Comparison of ENCODE assay signal across 1 cellular context in the genomic region with DNA sequence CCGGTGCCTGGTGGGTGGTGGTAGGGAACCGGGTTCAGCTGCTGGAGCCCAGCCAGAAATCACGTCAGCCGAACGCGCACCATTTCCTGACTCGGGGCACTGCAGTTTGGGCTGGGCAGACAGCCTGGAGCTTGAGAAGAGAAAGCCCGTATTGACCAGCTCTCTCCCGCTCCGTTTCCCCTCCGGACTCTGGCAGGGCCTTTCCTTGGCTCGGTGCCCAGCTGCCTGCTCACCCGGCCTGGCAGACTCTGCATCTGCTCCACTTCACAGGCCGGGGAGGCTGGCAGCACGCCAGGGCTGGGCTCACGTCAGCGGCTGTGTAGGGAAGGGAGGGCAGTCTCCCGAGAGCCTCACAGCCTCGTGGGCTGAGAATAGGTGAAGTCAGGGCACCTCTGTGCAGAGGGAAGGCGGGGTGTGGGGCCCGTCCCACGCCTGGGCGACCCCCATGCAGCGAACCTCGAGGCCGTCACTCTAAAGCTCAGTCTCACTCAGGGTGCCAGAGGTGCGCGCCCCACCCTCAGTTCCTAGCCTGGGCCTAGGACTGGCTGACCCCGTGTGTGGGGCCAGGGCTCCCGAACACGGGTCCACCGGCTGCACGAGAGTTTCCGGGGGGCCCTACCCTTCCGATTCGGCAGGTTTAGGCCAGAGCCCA.
A peak's percentile ranks its signal among the peaks of the same experiment; 100 is the strongest.
TF ChIP-seq lines count a peak whose summit lies in the region.

No MANE protein-coding gene starts in this region.

TF ChIP-seq in HEK293, 187 proteins besides CTCF, POLR2A, EP300 and RAD21 (continued from another document and continues in another):
- TF ChIP-seq, protein P1, sequence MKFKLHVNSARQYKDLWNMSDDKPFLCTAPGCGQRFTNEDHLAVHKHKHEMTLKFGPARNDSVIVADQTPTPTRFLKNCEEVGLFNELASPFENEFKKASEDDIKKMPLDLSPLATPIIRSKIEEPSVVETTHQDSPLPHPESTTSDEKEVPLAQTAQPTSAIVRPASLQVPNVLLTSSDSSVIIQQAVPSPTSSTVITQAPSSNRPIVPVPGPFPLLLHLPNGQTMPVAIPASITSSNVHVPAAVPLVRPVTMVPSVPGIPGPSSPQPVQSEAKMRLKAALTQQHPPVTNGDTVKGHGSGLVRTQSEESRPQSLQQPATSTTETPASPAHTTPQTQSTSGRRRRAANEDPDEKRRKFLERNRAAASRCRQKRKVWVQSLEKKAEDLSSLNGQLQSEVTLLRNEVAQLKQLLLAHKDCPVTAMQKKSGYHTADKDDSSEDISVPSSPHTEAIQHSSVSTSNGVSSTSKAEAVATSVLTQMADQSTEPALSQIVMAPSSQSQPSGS (tag by site-specific recombination; IDR thresholded peaks at IDR 0.05; ENCODE audit: low read depth), result no peak; the same call in 1 of the 2 replicates
- TF ChIP-seq ZNF274 (IDR thresholded peaks at IDR 0.05; ENCODE audit: low read length) (no peak), ZNF274 (tag by site-specific recombination; IDR thresholded peaks at IDR 0.05; ENCODE audit: borderline replicate concordance) (no peak), KLF16 (tag by site-specific recombination; IDR thresholded peaks at IDR 0.05) (no peak), ZBTB48 (tag by site-specific recombination; IDR thresholded peaks at IDR 0.05) (no peak), ZNF324 (tag by site-specific recombination; IDR thresholded peaks at IDR 0.05) (no peak; the same call in 1 of the 2 replicates), TCF7L2 (IDR thresholded peaks at IDR 0.05; ENCODE audit: borderline replicate concordance, low read depth, low read length) (no peak), ZNF701 (tag by site-specific recombination; IDR thresholded peaks at IDR 0.05) (no peak), GFI1B (tag by site-specific recombination; IDR thresholded peaks at IDR 0.05) (no peak), RBAK (tag by site-specific recombination; IDR thresholded peaks at IDR 0.05) (no peak), KLF9 (tag by site-specific recombination; IDR thresholded peaks at IDR 0.05; ENCODE audit: low read depth) (no peak), ZNF114 (tag by site-specific recombination; IDR thresholded peaks at IDR 0.05) (no peak), ZNF221 (tag by site-specific recombination; IDR thresholded peaks at IDR 0.05; ENCODE audit: borderline replicate concordance) (no peak), GLIS2 (tag by site-specific recombination; IDR thresholded peaks at IDR 0.05) (peak; percentile 30), ZNF292 (tag by site-specific recombination; IDR thresholded peaks at IDR 0.05; ENCODE audit: borderline replicate concordance, low read depth) (no peak), ZNF624 (tag by site-specific recombination; IDR thresholded peaks at IDR 0.05) (no peak), ZNF112 (tag by site-specific recombination; IDR thresholded peaks at IDR 0.05) (no peak), ZNF558 (tag by site-specific recombination; IDR thresholded peaks at IDR 0.05) (no peak), SP7 (tag by site-specific recombination; IDR thresholded peaks at IDR 0.05) (peak; percentile 53; the same call in 1 of the 2 replicates), ZNF248 (tag by site-specific recombination; IDR thresholded peaks at IDR 0.05) (no peak), ZNF548 (tag by site-specific recombination; IDR thresholded peaks at IDR 0.05) (no peak), ZBTB20 (tag by site-specific recombination; IDR thresholded peaks at IDR 0.05) (peak; percentile 94), ZNF670 (tag by site-specific recombination; IDR thresholded peaks at IDR 0.05; ENCODE audit: low read depth) (no peak), ZNF266 (tag by site-specific recombination; IDR thresholded peaks at IDR 0.05; ENCODE audit: low read depth) (no peak), ZSCAN23 (tag by site-specific recombination; IDR thresholded peaks at IDR 0.05) (no peak), IKZF3 (tag by site-specific recombination; IDR thresholded peaks at IDR 0.05) (peak; percentile 86), ZNF473 (tag by site-specific recombination; IDR thresholded peaks at IDR 0.05) (no peak), ZNF223 (tag by site-specific recombination; IDR thresholded peaks at IDR 0.05) (no peak), REPIN1 (tag by site-specific recombination; IDR thresholded peaks at IDR 0.05; ENCODE audit: low read depth) (no peak), KLF1 (tag by site-specific recombination; IDR thresholded peaks at IDR 0.05) (no peak)
- TF ChIP-seq, protein P2, sequence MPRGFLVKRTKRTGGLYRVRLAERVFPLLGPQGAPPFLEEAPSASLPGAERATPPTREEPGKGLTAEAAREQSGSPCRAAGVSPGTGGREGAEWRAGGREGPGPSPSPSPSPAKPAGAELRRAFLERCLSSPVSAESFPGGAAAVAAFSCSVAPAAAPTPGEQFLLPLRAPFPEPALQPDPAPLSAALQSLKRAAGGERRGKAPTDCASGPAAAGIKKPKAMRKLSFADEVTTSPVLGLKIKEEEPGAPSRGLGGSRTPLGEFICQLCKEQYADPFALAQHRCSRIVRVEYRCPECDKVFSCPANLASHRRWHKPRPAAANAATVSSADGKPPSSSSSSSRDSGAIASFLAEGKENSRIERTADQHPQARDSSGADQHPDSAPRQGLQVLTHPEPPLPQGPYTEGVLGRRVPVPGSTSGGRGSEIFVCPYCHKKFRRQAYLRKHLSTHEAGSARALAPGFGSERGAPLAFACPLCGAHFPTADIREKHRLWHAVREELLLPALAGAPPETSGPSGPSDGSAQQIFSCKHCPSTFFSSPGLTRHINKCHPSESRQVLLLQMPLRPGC (tag by site-specific recombination; IDR thresholded peaks at IDR 0.05), result no peak
- TF ChIP-seq, protein P3, sequence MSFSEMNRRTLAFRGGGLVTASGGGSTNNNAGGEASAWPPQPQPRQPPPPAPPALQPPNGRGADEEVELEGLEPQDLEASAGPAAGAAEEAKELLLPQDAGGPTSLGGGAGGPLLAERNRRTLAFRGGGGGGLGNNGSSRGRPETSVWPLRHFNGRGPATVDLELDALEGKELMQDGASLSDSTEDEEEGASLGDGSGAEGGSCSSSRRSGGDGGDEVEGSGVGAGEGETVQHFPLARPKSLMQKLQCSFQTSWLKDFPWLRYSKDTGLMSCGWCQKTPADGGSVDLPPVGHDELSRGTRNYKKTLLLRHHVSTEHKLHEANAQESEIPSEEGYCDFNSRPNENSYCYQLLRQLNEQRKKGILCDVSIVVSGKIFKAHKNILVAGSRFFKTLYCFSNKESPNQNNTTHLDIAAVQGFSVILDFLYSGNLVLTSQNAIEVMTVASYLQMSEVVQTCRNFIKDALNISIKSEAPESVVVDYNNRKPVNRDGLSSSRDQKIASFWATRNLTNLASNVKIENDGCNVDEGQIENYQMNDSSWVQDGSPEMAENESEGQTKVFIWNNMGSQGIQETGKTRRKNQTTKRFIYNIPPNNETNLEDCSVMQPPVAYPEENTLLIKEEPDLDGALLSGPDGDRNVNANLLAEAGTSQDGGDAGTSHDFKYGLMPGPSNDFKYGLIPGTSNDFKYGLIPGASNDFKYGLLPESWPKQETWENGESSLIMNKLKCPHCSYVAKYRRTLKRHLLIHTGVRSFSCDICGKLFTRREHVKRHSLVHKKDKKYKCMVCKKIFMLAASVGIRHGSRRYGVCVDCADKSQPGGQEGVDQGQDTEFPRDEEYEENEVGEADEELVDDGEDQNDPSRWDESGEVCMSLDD (tag by site-specific recombination; IDR thresholded peaks at IDR 0.05), result no peak
- TF ChIP-seq, protein P4, sequence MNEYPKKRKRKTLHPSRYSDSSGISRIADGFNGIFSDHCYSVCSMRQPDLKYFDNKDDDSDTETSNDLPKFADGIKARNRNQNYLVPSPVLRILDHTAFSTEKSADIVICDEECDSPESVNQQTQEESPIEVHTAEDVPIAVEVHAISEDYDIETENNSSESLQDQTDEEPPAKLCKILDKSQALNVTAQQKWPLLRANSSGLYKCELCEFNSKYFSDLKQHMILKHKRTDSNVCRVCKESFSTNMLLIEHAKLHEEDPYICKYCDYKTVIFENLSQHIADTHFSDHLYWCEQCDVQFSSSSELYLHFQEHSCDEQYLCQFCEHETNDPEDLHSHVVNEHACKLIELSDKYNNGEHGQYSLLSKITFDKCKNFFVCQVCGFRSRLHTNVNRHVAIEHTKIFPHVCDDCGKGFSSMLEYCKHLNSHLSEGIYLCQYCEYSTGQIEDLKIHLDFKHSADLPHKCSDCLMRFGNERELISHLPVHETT (tag by site-specific recombination; IDR thresholded peaks at IDR 0.05), result no peak
- TF ChIP-seq, protein P5, sequence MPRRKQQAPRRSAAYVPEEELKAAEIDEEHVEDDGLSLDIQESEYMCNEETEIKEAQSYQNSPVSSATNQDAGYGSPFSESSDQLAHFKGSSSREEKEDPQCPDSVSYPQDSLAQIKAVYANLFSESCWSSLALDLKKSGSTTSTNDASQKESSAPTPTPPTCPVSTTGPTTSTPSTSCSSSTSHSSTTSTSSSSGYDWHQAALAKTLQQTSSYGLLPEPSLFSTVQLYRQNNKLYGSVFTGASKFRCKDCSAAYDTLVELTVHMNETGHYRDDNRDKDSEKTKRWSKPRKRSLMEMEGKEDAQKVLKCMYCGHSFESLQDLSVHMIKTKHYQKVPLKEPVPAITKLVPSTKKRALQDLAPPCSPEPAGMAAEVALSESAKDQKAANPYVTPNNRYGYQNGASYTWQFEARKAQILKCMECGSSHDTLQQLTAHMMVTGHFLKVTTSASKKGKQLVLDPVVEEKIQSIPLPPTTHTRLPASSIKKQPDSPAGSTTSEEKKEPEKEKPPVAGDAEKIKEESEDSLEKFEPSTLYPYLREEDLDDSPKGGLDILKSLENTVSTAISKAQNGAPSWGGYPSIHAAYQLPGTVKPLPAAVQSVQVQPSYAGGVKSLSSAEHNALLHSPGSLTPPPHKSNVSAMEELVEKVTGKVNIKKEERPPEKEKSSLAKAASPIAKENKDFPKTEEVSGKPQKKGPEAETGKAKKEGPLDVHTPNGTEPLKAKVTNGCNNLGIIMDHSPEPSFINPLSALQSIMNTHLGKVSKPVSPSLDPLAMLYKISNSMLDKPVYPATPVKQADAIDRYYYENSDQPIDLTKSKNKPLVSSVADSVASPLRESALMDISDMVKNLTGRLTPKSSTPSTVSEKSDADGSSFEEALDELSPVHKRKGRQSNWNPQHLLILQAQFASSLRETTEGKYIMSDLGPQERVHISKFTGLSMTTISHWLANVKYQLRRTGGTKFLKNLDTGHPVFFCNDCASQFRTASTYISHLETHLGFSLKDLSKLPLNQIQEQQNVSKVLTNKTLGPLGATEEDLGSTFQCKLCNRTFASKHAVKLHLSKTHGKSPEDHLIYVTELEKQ (tag by site-specific recombination; IDR thresholded peaks at IDR 0.05; ENCODE audit: borderline replicate concordance), result no peak
- TF ChIP-seq, protein P6, sequence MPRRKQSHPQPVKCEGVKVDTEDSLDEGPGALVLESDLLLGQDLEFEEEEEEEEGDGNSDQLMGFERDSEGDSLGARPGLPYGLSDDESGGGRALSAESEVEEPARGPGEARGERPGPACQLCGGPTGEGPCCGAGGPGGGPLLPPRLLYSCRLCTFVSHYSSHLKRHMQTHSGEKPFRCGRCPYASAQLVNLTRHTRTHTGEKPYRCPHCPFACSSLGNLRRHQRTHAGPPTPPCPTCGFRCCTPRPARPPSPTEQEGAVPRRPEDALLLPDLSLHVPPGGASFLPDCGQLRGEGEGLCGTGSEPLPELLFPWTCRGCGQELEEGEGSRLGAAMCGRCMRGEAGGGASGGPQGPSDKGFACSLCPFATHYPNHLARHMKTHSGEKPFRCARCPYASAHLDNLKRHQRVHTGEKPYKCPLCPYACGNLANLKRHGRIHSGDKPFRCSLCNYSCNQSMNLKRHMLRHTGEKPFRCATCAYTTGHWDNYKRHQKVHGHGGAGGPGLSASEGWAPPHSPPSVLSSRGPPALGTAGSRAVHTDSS (tag by site-specific recombination; IDR thresholded peaks at IDR 0.05), result no peak
- TF ChIP-seq, protein P7, sequence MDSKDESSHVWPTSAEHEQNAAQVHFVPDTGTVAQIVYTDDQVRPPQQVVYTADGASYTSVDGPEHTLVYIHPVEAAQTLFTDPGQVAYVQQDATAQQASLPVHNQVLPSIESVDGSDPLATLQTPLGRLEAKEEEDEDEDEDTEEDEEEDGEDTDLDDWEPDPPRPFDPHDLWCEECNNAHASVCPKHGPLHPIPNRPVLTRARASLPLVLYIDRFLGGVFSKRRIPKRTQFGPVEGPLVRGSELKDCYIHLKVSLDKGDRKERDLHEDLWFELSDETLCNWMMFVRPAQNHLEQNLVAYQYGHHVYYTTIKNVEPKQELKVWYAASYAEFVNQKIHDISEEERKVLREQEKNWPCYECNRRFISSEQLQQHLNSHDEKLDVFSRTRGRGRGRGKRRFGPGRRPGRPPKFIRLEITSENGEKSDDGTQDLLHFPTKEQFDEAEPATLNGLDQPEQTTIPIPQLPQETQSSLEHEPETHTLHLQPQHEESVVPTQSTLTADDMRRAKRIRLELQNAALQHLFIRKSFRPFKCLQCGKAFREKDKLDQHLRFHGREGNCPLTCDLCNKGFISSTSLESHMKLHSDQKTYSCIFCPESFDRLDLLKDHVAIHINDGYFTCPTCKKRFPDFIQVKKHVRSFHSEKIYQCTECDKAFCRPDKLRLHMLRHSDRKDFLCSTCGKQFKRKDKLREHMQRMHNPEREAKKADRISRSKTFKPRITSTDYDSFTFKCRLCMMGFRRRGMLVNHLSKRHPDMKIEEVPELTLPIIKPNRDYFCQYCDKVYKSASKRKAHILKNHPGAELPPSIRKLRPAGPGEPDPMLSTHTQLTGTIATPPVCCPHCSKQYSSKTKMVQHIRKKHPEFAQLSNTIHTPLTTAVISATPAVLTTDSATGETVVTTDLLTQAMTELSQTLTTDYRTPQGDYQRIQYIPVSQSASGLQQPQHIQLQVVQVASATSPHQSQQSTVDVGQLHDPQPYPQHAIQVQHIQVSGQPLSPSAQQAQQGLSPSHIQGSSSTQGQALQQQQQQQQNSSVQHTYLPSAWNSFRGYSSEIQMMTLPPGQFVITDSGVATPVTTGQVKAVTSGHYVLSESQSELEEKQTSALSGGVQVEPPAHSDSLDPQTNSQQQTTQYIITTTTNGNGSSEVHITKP (tag by site-specific recombination; IDR thresholded peaks at IDR 0.05), result peak; percentile 92
- TF ChIP-seq, protein P8, sequence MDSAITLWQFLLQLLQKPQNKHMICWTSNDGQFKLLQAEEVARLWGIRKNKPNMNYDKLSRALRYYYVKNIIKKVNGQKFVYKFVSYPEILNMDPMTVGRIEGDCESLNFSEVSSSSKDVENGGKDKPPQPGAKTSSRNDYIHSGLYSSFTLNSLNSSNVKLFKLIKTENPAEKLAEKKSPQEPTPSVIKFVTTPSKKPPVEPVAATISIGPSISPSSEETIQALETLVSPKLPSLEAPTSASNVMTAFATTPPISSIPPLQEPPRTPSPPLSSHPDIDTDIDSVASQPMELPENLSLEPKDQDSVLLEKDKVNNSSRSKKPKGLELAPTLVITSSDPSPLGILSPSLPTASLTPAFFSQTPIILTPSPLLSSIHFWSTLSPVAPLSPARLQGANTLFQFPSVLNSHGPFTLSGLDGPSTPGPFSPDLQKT (IDR thresholded peaks at IDR 0.05; ENCODE audit: borderline replicate concordance, low read depth, low read length), result no peak
- TF ChIP-seq, protein P9, sequence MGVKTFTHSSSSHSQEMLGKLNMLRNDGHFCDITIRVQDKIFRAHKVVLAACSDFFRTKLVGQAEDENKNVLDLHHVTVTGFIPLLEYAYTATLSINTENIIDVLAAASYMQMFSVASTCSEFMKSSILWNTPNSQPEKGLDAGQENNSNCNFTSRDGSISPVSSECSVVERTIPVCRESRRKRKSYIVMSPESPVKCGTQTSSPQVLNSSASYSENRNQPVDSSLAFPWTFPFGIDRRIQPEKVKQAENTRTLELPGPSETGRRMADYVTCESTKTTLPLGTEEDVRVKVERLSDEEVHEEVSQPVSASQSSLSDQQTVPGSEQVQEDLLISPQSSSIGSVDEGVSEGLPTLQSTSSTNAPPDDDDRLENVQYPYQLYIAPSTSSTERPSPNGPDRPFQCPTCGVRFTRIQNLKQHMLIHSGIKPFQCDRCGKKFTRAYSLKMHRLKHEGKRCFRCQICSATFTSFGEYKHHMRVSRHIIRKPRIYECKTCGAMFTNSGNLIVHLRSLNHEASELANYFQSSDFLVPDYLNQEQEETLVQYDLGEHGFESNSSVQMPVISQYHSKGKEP (tag by site-specific recombination; IDR thresholded peaks at IDR 0.05), result peak; percentile 78
